Comparison of ENCODE assay signal across 9 cellular contexts in genomic region chr2:203782262-203782976, GRCh38.
A peak's percentile ranks its signal among the peaks of the same experiment; 100 is the strongest.
DNase-seq lines count a peak whose midpoint lies in the region; ATAC-seq and TF ChIP-seq lines count a peak whose summit lies in the region.
"Had no signal": no experiment of that assay in that cellular context is flagged by ENCODE, and none has a peak within 500 bp of the region (broad histone marks: within the 10 kb centered on the region; RNA-seq: fewer than 3 reads in every experiment).

No MANE protein-coding gene starts in this region.

- DNase-seq in NCI-H1417 (lab: John Stamatoyannopoulos, UW) (peak; percentile 20 to 63 (median 27)), NCI-H1417 treated with DMSO at 0.1 percent for 48 hours (lab: John Stamatoyannopoulos, UW) (no peak), fibroblast of mammary gland (ENCODE audit: low read depth) (peak; percentile 99), neuronal stem cell (ENCODE audit: low spot score) (peak; percentile 39), thyroid gland (peak; percentile 21 to 26)
- DNase-seq in activated T-cell treated with anti-CD3 and anti-CD28 coated beads, Interleukin-2, amount 50 U/mL, for 1 hour, result peak; percentile 56

- H3K9ac ChIP-seq in OCI-LY1 (ENCODE audit: low read length) (no peak overlapping the region), neuronal stem cell (ENCODE audit: low read depth, low read length, poor library complexity) (no peak overlapping the region)

- H4K8ac ChIP-seq in neuronal stem cell (ENCODE audit: low read depth, low read length), result no peak overlapping the region

- no peaks in the 10 kb centered on the region for H3K9me3 ChIP-seq in OCI-LY1 (ENCODE audit: low read length)
- no peaks in the 10 kb centered on the region for H3K9me3 ChIP-seq in neuronal stem cell (replicated peaks in 1 of 2; ENCODE audit: control insufficient read depth in 2 of 2, insufficient read depth in 1 of 2, low read depth in 1 of 2, low read length in 2 of 2)
- H3K9me3 ChIP-seq in thyroid gland, result no peaks in the 10 kb centered on the region

- no peak overlapping the region for H3K23ac ChIP-seq in neuronal stem cell (ENCODE audit: low read depth, low read length, poor library complexity)

- no peak overlapping the region for H3K27ac ChIP-seq in OCI-LY1 (ENCODE audit: low read depth, low read length, poor library complexity, severe bottlenecking)
- H3K27ac ChIP-seq in neuronal stem cell (replicated peaks; ENCODE audit: low read length), result no peak overlapping the region
- H3K27ac ChIP-seq in thyroid gland, result no peak overlapping the region

- H4K20me1 ChIP-seq in OCI-LY1 (ENCODE audit: insufficient read depth, low read length), result no peaks in the 10 kb centered on the region
- H4K20me1 ChIP-seq: BLaER1 treated with 17β-estradiol and CSF1 and Interleukin-3, amounts not matched to agents 10 nM and 100 nM had no signal

- H3K4me3 ChIP-seq in OCI-LY1 (ENCODE audit: low read depth, low read length, poor library complexity, severe bottlenecking), result no peak overlapping the region
- no peak overlapping the region for H3K4me3 ChIP-seq in fibroblast of mammary gland (ENCODE audit: control insufficient read depth, low read depth, low read length)
- no peak overlapping the region for H3K4me3 ChIP-seq in neuronal stem cell (ENCODE audit: low read length in 2 of 2)
- no peak overlapping the region for H3K4me3 ChIP-seq in thyroid gland (replicated peaks in 1 of 3)
- H3K4me3 ChIP-seq: BLaER1 treated with 17β-estradiol and CSF1 and Interleukin-3, amounts not matched to agents 10 nM and 100 nM had no signal

- no peak overlapping the region for H2BK120ac ChIP-seq in neuronal stem cell (ENCODE audit: low read depth, low read length)

- no peak overlapping the region for H2AK5ac ChIP-seq in neuronal stem cell (ENCODE audit: low read depth, low read length)

- H2AFZ ChIP-seq in OCI-LY1 (ENCODE audit: low read length), result no peak overlapping the region
- H2AFZ ChIP-seq in neuronal stem cell (ENCODE audit: low read length), result peak overlapping the region; percentile 16

- no peaks in the 10 kb centered on the region for H3K79me2 ChIP-seq in OCI-LY1 (ENCODE audit: insufficient read depth, low read length)

- H3K9me2 ChIP-seq in OCI-LY1 (ENCODE audit: low read depth, low read length), result no peaks in the 10 kb centered on the region

- H3K14ac ChIP-seq in neuronal stem cell (ENCODE audit: low read length), result no peak overlapping the region

- no peak overlapping the region for H4K91ac ChIP-seq in neuronal stem cell (ENCODE audit: low read depth, low read length, poor library complexity)

- no peaks in the 10 kb centered on the region for H3K27me3 ChIP-seq in OCI-LY1 (ENCODE audit: insufficient read depth, low read length)
- no peaks in the 10 kb centered on the region for H3K27me3 ChIP-seq in neuronal stem cell (ENCODE audit: control insufficient read depth in 3 of 3, insufficient read depth in 3 of 3, low read depth in 1 of 3, low read length in 3 of 3)
- H3K27me3 ChIP-seq in thyroid gland, result no peaks in the 10 kb centered on the region
- H3K27me3 ChIP-seq: BLaER1 treated with 17β-estradiol and CSF1 and Interleukin-3, amounts not matched to agents 10 nM and 100 nM had no signal

- H3F3A ChIP-seq in OCI-LY1 (ENCODE audit: insufficient read depth, low read length), result no peaks in the 10 kb centered on the region

- intact Hi-C loops in thyroid gland (cut with DNase I), result no loop called here

- H2BK5ac ChIP-seq in neuronal stem cell (ENCODE audit: low read length), result no peak overlapping the region

- TF ChIP-seq CTCF in OCI-LY1 (IDR thresholded peaks at IDR 0.05; ENCODE audit: low read length), result peak; percentile 58
- peak; percentile 97 for TF ChIP-seq CTCF in fibroblast of mammary gland (conservative IDR thresholded peaks at IDR 0.05; ENCODE audit: control insufficient read depth, insufficient read depth, low read depth, low read length)
- peak in 5 of 6 experiments; percentile 36 to 65 (median 41) for TF ChIP-seq CTCF in thyroid gland (IDR thresholded peaks at IDR 0.05)

- no peak for TF ChIP-seq POLR2A in thyroid gland (IDR thresholded peaks at IDR 0.05)

- H3K36me3 ChIP-seq in OCI-LY1 (ENCODE audit: insufficient read depth, low read length) (no peaks in the 10 kb centered on the region; the same call in 1 of the 2 replicates), neuronal stem cell (replicated peaks in 1 of 2; ENCODE audit: control insufficient read depth in 2 of 2, insufficient read depth in 2 of 2, low read length in 2 of 2) (no peaks in the 10 kb centered on the region), thyroid gland (no peaks in the 10 kb centered on the region)
- H3K36me3 ChIP-seq: BLaER1 treated with 17β-estradiol and CSF1 and Interleukin-3, amounts not matched to agents 10 nM and 100 nM had no signal

- peak; percentile 68 for ATAC-seq in HG03095 (IDR thresholded peaks at IDR 0.05; ENCODE audit: unreplicated experiment)

- H3K4ac ChIP-seq in neuronal stem cell (ENCODE audit: low read length), result no peak overlapping the region

- no CpG with 5 or more reads among the region's 5 CpGs for WGBS in neuronal stem cell (ENCODE audit: extremely low coverage in 2 of 2, insufficient read length in 2 of 2, insufficient replicate concordance in 1 of 2), 2 donors
- WGBS in thyroid gland, 2 donors, result 53% methylated on average over 5 of the region's 5 CpGs

- H3K18ac ChIP-seq in neuronal stem cell (ENCODE audit: low read length), result no peak overlapping the region

- no peak overlapping the region for H2BK12ac ChIP-seq in neuronal stem cell (ENCODE audit: low read length)

- H3K4me2 ChIP-seq in OCI-LY1 (ENCODE audit: low read length) (no peak overlapping the region), neuronal stem cell (ENCODE audit: insufficient read depth, low read length, poor library complexity, severe bottlenecking) (no peak overlapping the region)

- no peaks in the 10 kb centered on the region for H3K79me1 ChIP-seq in neuronal stem cell (ENCODE audit: low read depth, low read length)

- no peak overlapping the region for H2BK15ac ChIP-seq in neuronal stem cell (ENCODE audit: low read length)

- H3K4me1 ChIP-seq in OCI-LY1 (ENCODE audit: insufficient read depth, low read length, severe bottlenecking) (no peaks in the 10 kb centered on the region), neuronal stem cell (ENCODE audit: control insufficient read depth in 2 of 2, insufficient read depth in 1 of 2, low read depth in 1 of 2, low read length in 2 of 2) (no peaks in the 10 kb centered on the region), thyroid gland (peaks cover 9 to 11% of the 10 kb centered on the region in 2 donors)

Comparison
In these comparisons a context has a peak if more than half of its experiments do, and no peak if none do; other contexts are left out.
1. CTCF ChIP-seq: peak in every context shown above with its lines; median percentile 97 in fibroblast of mammary gland; 58 in OCI-LY1; 41 in thyroid gland.